2 cellular contexts compared by ENCODE assay signal in the genomic region with DNA sequence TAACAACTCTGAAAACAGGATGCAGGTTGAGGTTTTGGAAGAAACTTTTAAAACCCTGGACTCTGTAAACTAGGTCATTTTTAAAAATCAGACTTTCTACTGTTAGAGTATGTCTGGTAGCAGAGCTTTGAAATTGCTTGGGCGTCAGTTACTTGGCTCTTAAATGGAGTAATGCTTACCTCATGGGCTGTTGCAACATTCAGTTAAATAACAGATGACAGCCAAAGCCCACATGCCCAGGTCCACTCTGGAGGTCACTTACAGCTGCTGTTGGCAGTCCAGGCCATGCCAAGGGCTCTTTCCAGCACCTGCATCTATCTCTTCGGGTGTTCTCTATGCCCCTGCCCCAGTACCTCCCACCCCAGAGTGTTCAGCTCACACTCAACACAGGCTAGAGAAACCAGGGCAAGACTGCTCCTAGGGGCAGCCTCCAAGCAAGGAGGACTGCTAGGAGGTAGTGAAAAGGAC.
TF ChIP-seq lines count a peak whose summit lies in the region.

No MANE protein-coding gene starts in this region.

TF ChIP-seq in IMR-90, 13 proteins besides CTCF, POLR2A, EP300 and RAD21:
- peak; percentile 36; the same call in 1 of the 2 replicates for TF ChIP-seq MXI1 (IDR thresholded peaks at IDR 0.05; ENCODE audit: borderline replicate concordance, low read depth, low read length)
- TF ChIP-seq, protein P1, sequence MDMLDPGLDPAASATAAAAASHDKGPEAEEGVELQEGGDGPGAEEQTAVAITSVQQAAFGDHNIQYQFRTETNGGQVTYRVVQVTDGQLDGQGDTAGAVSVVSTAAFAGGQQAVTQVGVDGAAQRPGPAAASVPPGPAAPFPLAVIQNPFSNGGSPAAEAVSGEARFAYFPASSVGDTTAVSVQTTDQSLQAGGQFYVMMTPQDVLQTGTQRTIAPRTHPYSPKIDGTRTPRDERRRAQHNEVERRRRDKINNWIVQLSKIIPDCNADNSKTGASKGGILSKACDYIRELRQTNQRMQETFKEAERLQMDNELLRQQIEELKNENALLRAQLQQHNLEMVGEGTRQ (IDR thresholded peaks at IDR 0.05; ENCODE audit: low read depth, low read length): no peak
- peak; percentile 90 for TF ChIP-seq CEBPB (IDR thresholded peaks at IDR 0.05; ENCODE audit: low read depth, low read length)
- TF ChIP-seq MAFK (IDR thresholded peaks at IDR 0.05; ENCODE audit: low read depth, low read length): no peak

TF ChIP-seq in endothelial cell of umbilical vein, 7 proteins besides CTCF, POLR2A, EP300 and RAD21:
- TF ChIP-seq POLR2AphosphoS5 (IDR thresholded peaks at IDR 0.05; ENCODE audit: insufficient read depth, low read depth, low read length) (no peak), FOS (IDR thresholded peaks at IDR 0.05; ENCODE audit: borderline replicate concordance, insufficient read depth, low read length) (no peak), JUN (IDR thresholded peaks at IDR 0.05; ENCODE audit: borderline replicate concordance, insufficient read depth, insufficient read length, low read depth) (no peak)
- TF ChIP-seq, protein P2, sequence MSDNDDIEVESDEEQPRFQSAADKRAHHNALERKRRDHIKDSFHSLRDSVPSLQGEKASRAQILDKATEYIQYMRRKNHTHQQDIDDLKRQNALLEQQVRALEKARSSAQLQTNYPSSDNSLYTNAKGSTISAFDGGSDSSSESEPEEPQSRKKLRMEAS (IDR thresholded peaks at IDR 0.05; ENCODE audit: insufficient read depth, insufficient read length): no peak
